ENCODE assay signal across 9 cellular contexts in genomic region chr11:118227865-118228785, GRCh38.
DNase-seq lines count a peak whose midpoint lies in the region; ATAC-seq, FAIRE-seq and TF ChIP-seq lines count a peak whose summit lies in the region.
"Had no signal": no experiment of that assay in that cellular context is flagged by ENCODE, and none has a peak within 500 bp of the region (broad histone marks: within the 10 kb centered on the region; RNA-seq: fewer than 3 reads in every experiment).

No MANE protein-coding gene starts in this region.

- no peak for FAIRE-seq in HTR-8/SVneo (lab: Jason Lieb, UNC)

- peaks cover 85 to 98% of the 10 kb centered on the region in 2 experiments for H3K4me1 ChIP-seq in neutrophil (ENCODE audit: control insufficient read depth in 1 of 2, insufficient read depth in 1 of 2, low read depth in 1 of 2, low read length in 1 of 2)

- peak; percentile 60 for ATAC-seq in GM19025 (IDR thresholded peaks at IDR 0.05; ENCODE audit: low read depth, unreplicated experiment)
- peak; percentile 56 for ATAC-seq in HG02852 (IDR thresholded peaks at IDR 0.05; ENCODE audit: unreplicated experiment)

- H3K9me3 ChIP-seq in neutrophil = no peaks in the 10 kb centered on the region

- DNase-seq in SIG-M5 (lab: John Stamatoyannopoulos, UW) = peak; percentile 72
- no peak for DNase-seq in D341Med (ENCODE audit: low spot score)
- DNase-seq in HTR-8/SVneo (ENCODE audit: insufficient read length, low spot score) = no peak
- no peak for DNase-seq in epidermal melanocyte (ENCODE audit: insufficient read length, low spot score)
- DNase-seq in Ammon's horn (ENCODE audit: low spot score) = no peak

- H3K4me3 ChIP-seq in neutrophil (ENCODE audit: low read depth in 1 of 2, low read length in 1 of 2) = peak overlapping the region; percentile 77 to 96

- no peaks in the 10 kb centered on the region for H3K27me3 ChIP-seq in neutrophil

- H3K36me3 ChIP-seq in neutrophil = peaks cover 49% of the 10 kb centered on the region

- peak overlapping the region; percentile 97 for H3K27ac ChIP-seq in neutrophil
- H3K27ac ChIP-seq: epithelial cell of prostate had no signal

- peak; percentile 12 for TF ChIP-seq CTCF in neutrophil (IDR thresholded peaks at IDR 0.05)
